Comparison of ENCODE assay signal across 17 cellular contexts in the genomic region with DNA sequence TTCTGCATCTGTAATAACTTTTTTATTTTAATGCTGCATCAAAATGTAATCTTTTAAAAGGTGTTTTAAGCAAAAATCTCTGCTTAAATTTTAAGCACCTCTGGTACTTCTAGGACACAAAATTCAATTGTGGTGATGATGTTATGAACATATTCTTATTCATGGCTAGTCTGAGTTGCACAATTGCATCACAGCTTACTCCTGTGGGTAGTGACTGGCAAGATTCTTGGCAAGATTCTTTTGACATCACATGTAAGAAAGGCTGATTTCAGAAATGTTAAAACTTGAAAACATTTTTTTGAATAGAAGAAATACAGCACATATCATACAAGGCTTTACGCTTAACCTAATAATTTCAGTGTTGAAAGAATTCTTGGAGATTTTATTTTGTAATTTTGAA.
"Had no signal": no experiment of that assay in that cellular context is flagged by ENCODE, and none has a peak within 500 bp of the region (broad histone marks: within the 10 kb centered on the region; RNA-seq: fewer than 3 reads in every experiment).

No MANE protein-coding gene starts in this region.

- H3K4me1 ChIP-seq: adrenal gland, esophagus squamous epithelium, left lung, thyroid gland, vagina had no signal

- H3K27ac ChIP-seq: adrenal gland, esophagus squamous epithelium, left lung, thyroid gland, vagina, VCaP had no signal

- H3K4me3 ChIP-seq: adrenal gland, esophagus squamous epithelium, left lung, thyroid gland, vagina had no signal

- FAIRE-seq: kidney had no signal

- DNase-seq: activated CD4-positive, alpha-beta memory T cell treated with anti-CD3 and anti-CD28 coated beads for 36 hours; activated CD8-positive, alpha-beta memory T cell treated with anti-CD3 and anti-CD28 coated beads, Interleukin-2, amount 10 ng/mL, durations not matched to agents 7 days and 5 days; activated naive CD4-positive, alpha-beta T cell treated with anti-CD3 and anti-CD28 coated beads, Interleukin-2, amount 50 U/mL, for 16 hours; activated T-cell treated with anti-CD3 and anti-CD28 coated beads, Interleukin-2, amount 50 U/mL, for 1 hour; adrenal gland; cortex of kidney; effector CD4-positive, alpha-beta T cell; esophagus squamous epithelium; hippocampal formation; kidney; left lung; natural killer cell; retina; T-helper 1 cell; thyroid gland had no signal

- H3K9me3 ChIP-seq: adrenal gland, thyroid gland, vagina had no signal

- H3K27me3 ChIP-seq: adrenal gland, esophagus squamous epithelium, left lung, thyroid gland, vagina had no signal

- H3K36me3 ChIP-seq: adrenal gland, esophagus squamous epithelium, left lung, thyroid gland, vagina had no signal
